Comparison of ENCODE assay signal across 1 cellular context in genomic region chr6:5003604-5004372, GRCh38.
TF ChIP-seq lines count a peak whose summit lies in the region.

A gene with protein sequence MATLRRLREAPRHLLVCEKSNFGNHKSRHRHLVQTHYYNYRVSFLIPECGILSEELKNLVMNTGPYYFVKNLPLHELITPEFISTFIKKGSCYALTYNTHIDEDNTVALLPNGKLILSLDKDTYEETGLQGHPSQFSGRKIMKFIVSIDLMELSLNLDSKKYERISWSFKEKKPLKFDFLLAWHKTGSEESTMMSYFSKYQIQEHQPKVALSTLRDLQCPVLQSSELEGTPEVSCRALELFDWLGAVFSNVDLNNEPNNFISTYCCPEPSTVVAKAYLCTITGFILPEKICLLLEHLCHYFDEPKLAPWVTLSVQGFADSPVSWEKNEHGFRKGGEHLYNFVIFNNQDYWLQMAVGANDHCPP (minus strand): TSS chr6:5004037. CDS start chr6:5004002, 35 bp downstream.

TF ChIP-seq in K562, 482 proteins besides CTCF, POLR2A, EP300 and RAD21 (continued from another document and continues in another):
- TF ChIP-seq ZHX1 (conservative IDR thresholded peaks at IDR 0.05; ENCODE audit: low read length) (peak; percentile 49; the same call in 1 of the 2 replicates), ZNF586 (CRISPR knock-in tag; conservative IDR thresholded peaks at IDR 0.05) (no peak), ARID3A (IDR thresholded peaks at IDR 0.05; ENCODE audit: borderline replicate concordance, low read depth, low read length) (no peak), SMARCC2 (IDR thresholded peaks at IDR 0.05; ENCODE audit: low read depth) (no peak), KLF13 (tag; IDR thresholded peaks at IDR 0.05; ENCODE audit: borderline replicate concordance, low read depth) (peak; percentile 85), U2AF1 (optimal IDR thresholded peaks at IDR 0.05; ENCODE audit: low read depth, low read length) (no peak), PTTG1 (tag; IDR thresholded peaks at IDR 0.05; ENCODE audit: low read depth) (no peak), ZNF668 (CRISPR knock-in tag; IDR thresholded peaks at IDR 0.05) (no peak), NCOA1 (IDR thresholded peaks at IDR 0.05; ENCODE audit: low read depth) (peak; percentile 24; the same call in 1 of the 2 replicates), PHF20 (IDR thresholded peaks at IDR 0.05; ENCODE audit: partially characterized antibody) (peak; percentile 66), PHF8 (IDR thresholded peaks at IDR 0.05; ENCODE audit: borderline replicate concordance, low read length) (peak; percentile 67), HNRNPL (IDR thresholded peaks at IDR 0.05; ENCODE audit: low read depth, low read length) (no peak), GATAD2B (IDR thresholded peaks at IDR 0.05; ENCODE audit: borderline replicate concordance) (no peak), ATF1 (CRISPR knock-in tag; IDR thresholded peaks at IDR 0.05) (no peak), ATF1 (tag; IDR thresholded peaks at IDR 0.05) (peak; percentile 91), ZNF175 (CRISPR knock-in tag; IDR thresholded peaks at IDR 0.05; ENCODE audit: low read depth) (peak; percentile 72), NUFIP1 (IDR thresholded peaks at IDR 0.05; ENCODE audit: partially characterized antibody) (no peak), ELF1 (tag; IDR thresholded peaks at IDR 0.05) (0 out of 2 replicates have a peak, but pooled peaks have one; percentile 13), JUND (IDR thresholded peaks at IDR 0.05; ENCODE audit: borderline replicate concordance, low read depth, low read length) (peak; percentile 16; the same call in 1 of the 2 replicates), JUND (tag; IDR thresholded peaks at IDR 0.05; ENCODE audit: borderline replicate concordance, low read depth, low read length) (peak; percentile 8; the same call in 1 of the 3 replicates), IRF2 (CRISPR knock-in tag; IDR thresholded peaks at IDR 0.05) (no peak), LARP7 (IDR thresholded peaks at IDR 0.05) (no peak), ZNF133 (CRISPR knock-in tag; IDR thresholded peaks at IDR 0.05) (no peak), ZNF445 (CRISPR knock-in tag; IDR thresholded peaks at IDR 0.05; ENCODE audit: low read depth) (0 out of 2 replicates have a peak, but pooled peaks have one; percentile 37), ZKSCAN3 (CRISPR knock-in tag; IDR thresholded peaks at IDR 0.05) (no peak), KLF6 (CRISPR knock-in tag; IDR thresholded peaks at IDR 0.05; ENCODE audit: borderline replicate concordance) (peak; percentile 6; the same call in 1 of the 2 replicates), NR1H2 (CRISPR knock-in tag; IDR thresholded peaks at IDR 0.05) (no peak; the same call in 1 of the 2 replicates), POLR2H (tag; IDR thresholded peaks at IDR 0.05; ENCODE audit: low read depth) (peak; percentile 62), MEIS2 (IDR thresholded peaks at IDR 0.05; ENCODE audit: partially characterized antibody) (no peak), ZNF408 (CRISPR knock-in tag; IDR thresholded peaks at IDR 0.05; ENCODE audit: low read depth) (no peak), HNRNPH1 (optimal IDR thresholded peaks at IDR 0.05; ENCODE audit: low read depth, low read length) (no peak), ZNF263 (CRISPR knock-in tag; IDR thresholded peaks at IDR 0.05; ENCODE audit: borderline replicate concordance) (peak; percentile 81; the same call in 1 of the 2 replicates), HMG20B (CRISPR knock-in tag; IDR thresholded peaks at IDR 0.05) (no peak), LEF1 (IDR thresholded peaks at IDR 0.05) (0 out of 2 replicates have a peak, but pooled peaks have one; percentile 13), NFE2L1 (tag; IDR thresholded peaks at IDR 0.05; ENCODE audit: borderline replicate concordance, low read depth) (no peak), SNRNP70 (optimal IDR thresholded peaks at IDR 0.05; ENCODE audit: low read depth, low read length) (no peak), SPI1 (IDR thresholded peaks at IDR 0.05; ENCODE audit: borderline replicate concordance, low read depth, low read length) (0 out of 2 replicates have a peak, but pooled peaks have one; percentile 23), TBP (optimal IDR thresholded peaks at IDR 0.05; ENCODE audit: low read depth, low read length) (peak; percentile 46), L3MBTL2 (IDR thresholded peaks at IDR 0.05) (peak; percentile 99), NFATC3 (IDR thresholded peaks at IDR 0.05) (no peak), BDP1 (IDR thresholded peaks at IDR 0.05; ENCODE audit: insufficient read depth, insufficient read length) (no peak), ARNT (IDR thresholded peaks at IDR 0.05) (no peak), EGR1 (conservative IDR thresholded peaks at IDR 0.05) (peak; percentile 52), REST (CRISPR knock-in tag; IDR thresholded peaks at IDR 0.05; ENCODE audit: low read depth) (no peak), THAP12 (CRISPR knock-in tag; IDR thresholded peaks at IDR 0.05) (no peak), ZNF23 (CRISPR knock-in tag; IDR thresholded peaks at IDR 0.05) (no peak)
- TF ChIP-seq, protein P1, sequence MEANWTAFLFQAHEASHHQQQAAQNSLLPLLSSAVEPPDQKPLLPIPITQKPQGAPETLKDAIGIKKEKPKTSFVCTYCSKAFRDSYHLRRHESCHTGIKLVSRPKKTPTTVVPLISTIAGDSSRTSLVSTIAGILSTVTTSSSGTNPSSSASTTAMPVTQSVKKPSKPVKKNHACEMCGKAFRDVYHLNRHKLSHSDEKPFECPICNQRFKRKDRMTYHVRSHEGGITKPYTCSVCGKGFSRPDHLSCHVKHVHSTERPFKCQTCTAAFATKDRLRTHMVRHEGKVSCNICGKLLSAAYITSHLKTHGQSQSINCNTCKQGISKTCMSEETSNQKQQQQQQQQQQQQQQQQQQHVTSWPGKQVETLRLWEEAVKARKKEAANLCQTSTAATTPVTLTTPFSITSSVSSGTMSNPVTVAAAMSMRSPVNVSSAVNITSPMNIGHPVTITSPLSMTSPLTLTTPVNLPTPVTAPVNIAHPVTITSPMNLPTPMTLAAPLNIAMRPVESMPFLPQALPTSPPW (CRISPR knock-in tag; IDR thresholded peaks at IDR 0.05), result peak; percentile 93
- TF ChIP-seq, protein P2, sequence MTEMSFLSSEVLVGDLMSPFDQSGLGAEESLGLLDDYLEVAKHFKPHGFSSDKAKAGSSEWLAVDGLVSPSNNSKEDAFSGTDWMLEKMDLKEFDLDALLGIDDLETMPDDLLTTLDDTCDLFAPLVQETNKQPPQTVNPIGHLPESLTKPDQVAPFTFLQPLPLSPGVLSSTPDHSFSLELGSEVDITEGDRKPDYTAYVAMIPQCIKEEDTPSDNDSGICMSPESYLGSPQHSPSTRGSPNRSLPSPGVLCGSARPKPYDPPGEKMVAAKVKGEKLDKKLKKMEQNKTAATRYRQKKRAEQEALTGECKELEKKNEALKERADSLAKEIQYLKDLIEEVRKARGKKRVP (CRISPR knock-in tag; IDR thresholded peaks at IDR 0.05), result no peak
- TF ChIP-seq, protein P3, sequence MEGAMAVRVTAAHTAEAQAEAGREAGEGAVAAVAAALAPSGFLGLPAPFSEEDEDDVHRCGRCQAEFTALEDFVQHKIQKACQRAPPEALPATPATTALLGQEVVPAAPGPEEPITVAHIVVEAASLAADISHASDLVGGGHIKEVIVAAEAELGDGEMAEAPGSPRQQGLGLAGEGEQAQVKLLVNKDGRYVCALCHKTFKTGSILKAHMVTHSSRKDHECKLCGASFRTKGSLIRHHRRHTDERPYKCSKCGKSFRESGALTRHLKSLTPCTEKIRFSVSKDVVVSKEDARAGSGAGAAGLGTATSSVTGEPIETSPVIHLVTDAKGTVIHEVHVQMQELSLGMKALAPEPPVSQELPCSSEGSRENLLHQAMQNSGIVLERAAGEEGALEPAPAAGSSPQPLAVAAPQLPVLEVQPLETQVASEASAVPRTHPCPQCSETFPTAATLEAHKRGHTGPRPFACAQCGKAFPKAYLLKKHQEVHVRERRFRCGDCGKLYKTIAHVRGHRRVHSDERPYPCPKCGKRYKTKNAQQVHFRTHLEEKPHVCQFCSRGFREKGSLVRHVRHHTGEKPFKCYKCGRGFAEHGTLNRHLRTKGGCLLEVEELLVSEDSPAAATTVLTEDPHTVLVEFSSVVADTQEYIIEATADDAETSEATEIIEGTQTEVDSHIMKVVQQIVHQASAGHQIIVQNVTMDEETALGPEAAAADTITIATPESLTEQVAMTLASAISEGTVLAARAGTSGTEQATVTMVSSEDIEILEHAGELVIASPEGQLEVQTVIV (CRISPR knock-in tag; IDR thresholded peaks at IDR 0.05; ENCODE audit: borderline replicate concordance), result no peak
- TF ChIP-seq, protein P4, sequence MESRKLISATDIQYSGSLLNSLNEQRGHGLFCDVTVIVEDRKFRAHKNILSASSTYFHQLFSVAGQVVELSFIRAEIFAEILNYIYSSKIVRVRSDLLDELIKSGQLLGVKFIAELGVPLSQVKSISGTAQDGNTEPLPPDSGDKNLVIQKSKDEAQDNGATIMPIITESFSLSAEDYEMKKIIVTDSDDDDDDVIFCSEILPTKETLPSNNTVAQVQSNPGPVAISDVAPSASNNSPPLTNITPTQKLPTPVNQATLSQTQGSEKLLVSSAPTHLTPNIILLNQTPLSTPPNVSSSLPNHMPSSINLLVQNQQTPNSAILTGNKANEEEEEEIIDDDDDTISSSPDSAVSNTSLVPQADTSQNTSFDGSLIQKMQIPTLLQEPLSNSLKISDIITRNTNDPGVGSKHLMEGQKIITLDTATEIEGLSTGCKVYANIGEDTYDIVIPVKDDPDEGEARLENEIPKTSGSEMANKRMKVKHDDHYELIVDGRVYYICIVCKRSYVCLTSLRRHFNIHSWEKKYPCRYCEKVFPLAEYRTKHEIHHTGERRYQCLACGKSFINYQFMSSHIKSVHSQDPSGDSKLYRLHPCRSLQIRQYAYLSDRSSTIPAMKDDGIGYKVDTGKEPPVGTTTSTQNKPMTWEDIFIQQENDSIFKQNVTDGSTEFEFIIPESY (CRISPR knock-in tag; IDR thresholded peaks at IDR 0.05), result peak; percentile 77
